1 cellular context compared by ENCODE assay signal in the genomic region with DNA sequence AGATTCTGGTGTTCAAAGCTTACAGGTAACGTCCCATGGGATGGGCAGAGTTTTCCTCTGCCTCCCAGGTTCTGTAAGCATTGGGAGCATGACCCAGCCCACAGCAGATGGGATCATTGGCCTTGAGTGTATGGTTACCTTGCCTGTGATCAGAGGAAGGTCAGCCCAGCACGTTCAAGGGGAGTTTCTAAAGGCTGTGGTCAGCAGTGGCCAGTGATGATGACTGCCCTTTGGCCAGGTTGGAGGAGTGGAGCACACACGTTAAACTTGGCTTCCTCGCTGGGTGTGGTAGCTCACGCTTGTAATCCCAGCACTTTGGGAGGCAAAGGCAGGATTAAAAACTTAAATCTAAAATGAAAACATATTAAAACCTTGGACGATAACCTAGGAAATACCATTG. TPM values are rescaled to one million over a fixed set of nuclear protein-coding genes. Genes with fewer than 3 reads are reported as not detected.
"Had no signal": no experiment of that assay in that cellular context is flagged by ENCODE, and none has a peak within 500 bp of the region (broad histone marks: within the 10 kb centered on the region; RNA-seq: fewer than 3 reads in every experiment).

No MANE protein-coding gene starts in this region.

RNA-seq across cellular contexts. Expression of gene LGALS9C, which starts 51.8 kb away (rescaled TPM):
- total RNA-seq: G401 had no signal
